In genomic region chr2:69169990-69170389, GRCh38 we compare ENCODE assay signal across 15 cellular contexts.
DNase-seq lines count a peak whose midpoint lies in the region; ATAC-seq and TF ChIP-seq lines count a peak whose summit lies in the region.
"Had no signal": no experiment of that assay in that cellular context is flagged by ENCODE, and none has a peak within 500 bp of the region (broad histone marks: within the 10 kb centered on the region; RNA-seq: fewer than 3 reads in every experiment).

No MANE protein-coding gene starts in this region.

- no peak overlapping the region for H2AFZ ChIP-seq in Karpas-422 (ENCODE audit: low read length)

- H3K27ac Mint-ChIP-seq in glutamatergic neuron (ENCODE audit: unreplicated experiment) = no peak overlapping the region
- H3K27ac Mint-ChIP-seq: activated B cell treated with CpG ODN at 0.5 μM for 24 hours; activated T-helper 2 cell treated with anti-CD3 and anti-CD28 coated beads, Interferon-gamma antibody, Interleukin-2, Interleukin-4, amounts not matched to agents 10 μg/mL and 5 μg/mL and 100 μg/mL, durations not matched to agents 14 hours and 24 hours and 36 hours; type B pancreatic cell had no signal

- peaks cover 34% of the 10 kb centered on the region for H3K4me1 Mint-ChIP-seq in glutamatergic neuron (ENCODE audit: low read depth, unreplicated experiment)
- H3K4me1 Mint-ChIP-seq: activated B cell treated with CpG ODN at 0.5 μM for 24 hours had no signal

- H3K27me3 Mint-ChIP-seq in glutamatergic neuron (ENCODE audit: unreplicated experiment) = peaks cover 6% of the 10 kb centered on the region
- H3K27me3 Mint-ChIP-seq: type B pancreatic cell had no signal

- H3K9me3 ChIP-seq in Karpas-422 (ENCODE audit: low read length) (no peaks in the 10 kb centered on the region), suprapubic skin (no peaks in the 10 kb centered on the region)
- H3K9me3 ChIP-seq: SJSA1 had no signal

- H3K27ac ChIP-seq in Karpas-422 (ENCODE audit: low read length) = no peak overlapping the region
- peak overlapping the region; percentile 51 to 73 for H3K27ac ChIP-seq in coronary artery
- H3K27ac ChIP-seq in suprapubic skin = peak overlapping the region; percentile 11
- H3K27ac ChIP-seq: epithelial cell of prostate, SJSA1 had no signal

- no peak for DNase-seq in activated CD4-positive, CD25-positive, alpha-beta regulatory T cell (lab: John Stamatoyannopoulos, UW)
- DNase-seq in Karpas-422 (peak; percentile 60), coronary artery (ENCODE audit: low spot score) (no peak), suprapubic skin (ENCODE audit: low spot score in 2 of 2) (no peak), glutamatergic neuron (no peak)
- DNase-seq: activated B cell treated with CpG ODN at 0.5 μM for 24 hours, MM.1S, NCI-H510A had no signal

- no peak for TF ChIP-seq EP300 in suprapubic skin (IDR thresholded peaks at IDR 0.05)

- no peaks in the 10 kb centered on the region for H3K27me3 ChIP-seq in Karpas-422 (ENCODE audit: low read length)
- no peaks in the 10 kb centered on the region for H3K27me3 ChIP-seq in suprapubic skin
- H3K27me3 ChIP-seq: SJSA1 had no signal

- H3K9ac ChIP-seq in Karpas-422 (ENCODE audit: low read length) = no peak overlapping the region

- H3K4me3 ChIP-seq in Karpas-422 (ENCODE audit: low read length) = no peak overlapping the region
- no peak overlapping the region for H3K4me3 ChIP-seq in coronary artery
- no peak overlapping the region for H3K4me3 ChIP-seq in suprapubic skin
- H3K4me3 ChIP-seq: SJSA1 had no signal

- peaks cover 12% of the 10 kb centered on the region for H3K36me3 Mint-ChIP-seq in glutamatergic neuron (ENCODE audit: unreplicated experiment)

- peaks cover 4% of the 10 kb centered on the region for H3K9me3 Mint-ChIP-seq in glutamatergic neuron (ENCODE audit: unreplicated experiment)
- H3K9me3 Mint-ChIP-seq: activated B cell treated with CpG ODN at 0.5 μM for 24 hours; activated T-helper 2 cell treated with anti-CD3 and anti-CD28 coated beads, Interferon-gamma antibody, Interleukin-2, Interleukin-4, amounts not matched to agents 10 μg/mL and 5 μg/mL and 100 μg/mL, durations not matched to agents 14 hours and 24 hours and 36 hours; type B pancreatic cell had no signal

- no peak overlapping the region for H3K4me3 Mint-ChIP-seq in glutamatergic neuron (ENCODE audit: unreplicated experiment)
- H3K4me3 Mint-ChIP-seq: activated B cell treated with CpG ODN at 0.5 μM for 24 hours, type B pancreatic cell had no signal

- H3K4me1 ChIP-seq in Karpas-422 (ENCODE audit: low read length) (peaks cover 10% of the 10 kb centered on the region), suprapubic skin (peaks cover 46% of the 10 kb centered on the region)

- no peak for TF ChIP-seq POLR2A in suprapubic skin (IDR thresholded peaks at IDR 0.05)

- H3K9me2 ChIP-seq in Karpas-422 (replicated peaks; ENCODE audit: insufficient read depth, low read length) = no peaks in the 10 kb centered on the region

- ATAC-seq in activated CD4-positive, CD25-positive, alpha-beta regulatory T cell treated with anti-CD3 and anti-CD28 coated beads, Interleukin-2, amount 50 U/mL, for 24 hours = peak; percentile 36 to 48
- no peak for ATAC-seq in HG02759 (IDR thresholded peaks at IDR 0.05; ENCODE audit: unreplicated experiment)
- ATAC-seq in GM18520 (IDR thresholded peaks at IDR 0.05; ENCODE audit: unreplicated experiment) = no peak

- no peaks in the 10 kb centered on the region for H3K79me2 ChIP-seq in Karpas-422 (ENCODE audit: low read length)

- H3K4me2 ChIP-seq in Karpas-422 (ENCODE audit: low read depth, low read length, poor library complexity, severe bottlenecking) = no peak overlapping the region

- H4K20me1 ChIP-seq in Karpas-422 (ENCODE audit: insufficient read depth, low read depth, low read length) = no peaks in the 10 kb centered on the region

- WGBS in suprapubic skin = 64% methylated on average over 4 of the region's 4 CpGs

- H3K36me3 ChIP-seq in Karpas-422 (ENCODE audit: insufficient read depth, low read length) (no peaks in the 10 kb centered on the region), suprapubic skin (no peaks in the 10 kb centered on the region)

- TF ChIP-seq CTCF in coronary artery (IDR thresholded peaks at IDR 0.05) = no peak
- no peak for TF ChIP-seq CTCF in suprapubic skin (IDR thresholded peaks at IDR 0.05)
- TF ChIP-seq CTCF in glutamatergic neuron (IDR thresholded peaks at IDR 0.05; ENCODE audit: partially characterized antibody, unreplicated experiment) = no peak

Comparison
In these comparisons a context has a peak if more than half of its experiments do, and no peak if none do; other contexts are left out.
1. ATAC-seq: peak in activated CD4-positive, CD25-positive, alpha-beta regulatory T cell treated with anti-CD3 and anti-CD28 coated beads, Interleukin-2, amount 50 U/mL, for 24 hours (2 of 2); none in HG02759 (single experiment) and GM18520 (single experiment).